22 cellular contexts compared by ENCODE assay signal in the genomic region with DNA sequence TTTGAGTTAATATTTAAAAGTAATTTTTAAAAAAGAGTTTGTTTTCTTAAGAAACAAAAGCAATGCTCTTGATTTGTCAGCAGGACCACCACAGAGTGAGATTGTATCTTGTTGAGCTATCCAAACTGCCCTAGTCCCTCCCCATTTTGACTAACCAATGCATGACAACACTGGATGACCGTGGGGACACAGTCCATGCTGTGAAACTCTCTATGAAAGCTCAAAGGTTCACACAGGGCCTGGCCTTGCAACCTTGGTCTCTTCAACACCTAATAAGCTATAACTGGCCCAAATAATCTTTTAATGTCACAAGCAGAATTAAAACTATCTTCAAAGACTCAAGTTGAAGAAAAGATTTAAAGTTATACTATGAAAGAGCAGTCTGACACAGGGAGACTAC. TPM values are rescaled to one million over a fixed set of nuclear protein-coding genes. Genes with fewer than 3 reads are reported as not detected.
DNase-seq lines count a peak whose midpoint lies in the region; ATAC-seq, FAIRE-seq and TF ChIP-seq lines count a peak whose summit lies in the region.
"Had no signal": no experiment of that assay in that cellular context is flagged by ENCODE, and none has a peak within 500 bp of the region (broad histone marks: within the 10 kb centered on the region; RNA-seq: fewer than 3 reads in every experiment).

No MANE protein-coding gene starts in this region.

- no peak for FAIRE-seq in small intestine (lab: Jason Lieb, UNC)
- FAIRE-seq: GM12891 had no signal

- CTCF ChIA-PET in T-cell (lab: Charles Lee), result interaction anchor here (0.7 to 1.0 kb wide), 3 partner anchors 9 to 33 kb away, joined by 3 to 6 read pairs (median 3); no protein-coding TSS in a partner anchor

- H3K4me3 ChIP-seq in right lobe of liver (no peak overlapping the region), small intestine (ENCODE audit: low read depth in 1 of 2, low read length in 2 of 2) (no peak overlapping the region)
- H3K4me3 ChIP-seq: BLaER1 treated with 17β-estradiol and CSF1 and Interleukin-3, amounts not matched to agents 10 nM and 100 nM; MG63; SJCRH30 had no signal

- no peaks in the 10 kb centered on the region for H3K27me3 Mint-ChIP-seq in activated naive CD4-positive, alpha-beta T cell treated with anti-CD3 and anti-CD28 coated beads, Interleukin-2, amount 50 U/mL, for 24 hours
- H3K27me3 Mint-ChIP-seq in activated T-helper 1 cell treated with anti-CD3 and anti-CD28 coated beads, Interleukin-12 subunit alpha, Interleukin-12 subunit beta, Interleukin-2, Interleukin-4 antibody, amounts not matched to agents 30 ng/mL and 10 ng/mL and 1 ng/mL, durations not matched to agents 14 hours and 24 hours and 36 hours (ENCODE audit: insufficient read depth), result no peaks in the 10 kb centered on the region
- no peaks in the 10 kb centered on the region for H3K27me3 Mint-ChIP-seq in T-cell
- H3K27me3 Mint-ChIP-seq: CD8-positive, alpha-beta memory T cell; IgD-negative memory B cell had no signal

- H3K36me3 Mint-ChIP-seq in activated naive CD4-positive, alpha-beta T cell treated with anti-CD3 and anti-CD28 coated beads, Interleukin-2, amount 50 U/mL, for 24 hours, result peaks cover 6% of the 10 kb centered on the region
- peaks cover 0 to 1% of the 10 kb centered on the region in 2 donors for H3K36me3 Mint-ChIP-seq in activated naive CD4-positive, alpha-beta T cell treated with anti-CD3 and anti-CD28 coated beads, Interleukin-2, amount 50 U/mL, for 72 hours
- H3K36me3 Mint-ChIP-seq in activated T-helper 1 cell treated with anti-CD3 and anti-CD28 coated beads, Interleukin-12 subunit alpha, Interleukin-12 subunit beta, Interleukin-2, Interleukin-4 antibody, amounts not matched to agents 30 ng/mL and 10 ng/mL and 1 ng/mL, durations not matched to agents 14 hours and 24 hours and 36 hours (ENCODE audit: low read depth), result peaks cover 18% of the 10 kb centered on the region
- peaks cover 23% of the 10 kb centered on the region for H3K36me3 Mint-ChIP-seq in T-cell

- intact Hi-C loops in activated T-helper 1 cell treated with anti-CD3 and anti-CD28 coated beads, Interleukin-12 subunit alpha, Interleukin-12 subunit beta, Interleukin-2, Interleukin-4 antibody, amounts not matched to agents 30 ng/mL and 10 ng/mL and 1 ng/mL, durations not matched to agents 14 hours and 24 hours and 36 hours (cut with micrococcal nuclease), result no loop called here
- intact Hi-C loops in right lobe of liver (cut with DNase I), result no loop called here

- H3K4me1 Mint-ChIP-seq in activated naive CD4-positive, alpha-beta T cell treated with anti-CD3 and anti-CD28 coated beads, Interleukin-2, amount 50 U/mL, for 24 hours, result peaks cover 12% of the 10 kb centered on the region
- no peaks in the 10 kb centered on the region for H3K4me1 Mint-ChIP-seq in activated T-helper 1 cell treated with anti-CD3 and anti-CD28 coated beads, Interleukin-12 subunit alpha, Interleukin-12 subunit beta, Interleukin-2, Interleukin-4 antibody, amounts not matched to agents 30 ng/mL and 10 ng/mL and 1 ng/mL, durations not matched to agents 14 hours and 24 hours and 36 hours (ENCODE audit: low read depth)
- H3K4me1 Mint-ChIP-seq in T-cell, result peaks cover under 1 to 15% (median 4%) of the 10 kb centered on the region in 3 donors

- no peak for DNase-seq in activated naive CD4-positive, alpha-beta T cell treated with anti-CD3 and anti-CD28 coated beads, Interleukin-2, amount 50 U/mL, for 72 hours (ENCODE audit: low spot score in 2 of 2)
- DNase-seq in activated T-helper 1 cell treated with anti-CD3 and anti-CD28 coated beads, Interleukin-12 subunit alpha, Interleukin-12 subunit beta, Interleukin-2, Interleukin-4 antibody, amounts not matched to agents 30 ng/mL and 10 ng/mL and 1 ng/mL, durations not matched to agents 14 hours and 24 hours and 36 hours (ENCODE audit: low spot score), result no peak
- DNase-seq in right lobe of liver (peak; percentile 39 to 80 (median 74)), small intestine (peak; percentile 68), T-cell (no peak), nucleus accumbens (lab: John Stamatoyannopoulos, UW) (no peak)
- DNase-seq: CD8-positive, alpha-beta memory T cell; H7; Karpas-422; MG63; NCI-H1048; NCI-H1436; NCI-H1930; NCI-H345; NCI-H526; PC-3; SJCRH30 had no signal

- POLR2A ChIA-PET in T-cell (lab: Charles Lee), result interaction anchor here (0.9 to 1.3 kb wide), 3 partner anchors 11 to 14 kb away, joined by 3 to 6 read pairs (median 3); partner anchors contain the start of genes DNAI7 (in 2 of the 2) and ETFRF1 (in 2 of the 2)

- TF ChIP-seq CTCF in right lobe of liver (IDR thresholded peaks at IDR 0.05), result no peak

- no peak for TF ChIP-seq POLR2A in right lobe of liver (IDR thresholded peaks at IDR 0.05)

- peak overlapping the region; percentile 24 to 69 (median 41) for H3K27ac ChIP-seq in right lobe of liver
- H3K27ac ChIP-seq in small intestine (ENCODE audit: low read depth in 1 of 2, low read length in 1 of 2), result no peak overlapping the region
- H3K27ac ChIP-seq: BLaER1 treated with 17β-estradiol and CSF1 and Interleukin-3, amounts not matched to agents 10 nM and 100 nM; SJCRH30 had no signal

- ATAC-seq in activated naive CD4-positive, alpha-beta T cell treated with anti-CD3 and anti-CD28 coated beads, Interleukin-2, amount 50 U/mL, for 72 hours, result no peak
- peak; percentile 94 to 99 (median 97) for ATAC-seq in right lobe of liver
- no peak for ATAC-seq in T-cell (replicated peaks in 1 of 4)
- no peak for ATAC-seq in GM18867 (IDR thresholded peaks at IDR 0.05; ENCODE audit: unreplicated experiment)
- ATAC-seq: PC-3 had no signal

- no peaks in the 10 kb centered on the region for H3K9me3 ChIP-seq in right lobe of liver
- no peaks in the 10 kb centered on the region for H3K9me3 ChIP-seq in small intestine (ENCODE audit: control insufficient read depth, low read depth)
- H3K9me3 ChIP-seq: BLaER1 treated with 17β-estradiol and CSF1 and Interleukin-3, amounts not matched to agents 10 nM and 100 nM; MG63; SJCRH30 had no signal

- H3K27ac Mint-ChIP-seq in activated naive CD4-positive, alpha-beta T cell treated with anti-CD3 and anti-CD28 coated beads, Interleukin-2, amount 50 U/mL, for 24 hours, result peak overlapping the region; percentile 32
- peak overlapping the region in 1 of 2 donors; percentile 46 for H3K27ac Mint-ChIP-seq in activated naive CD4-positive, alpha-beta T cell treated with anti-CD3 and anti-CD28 coated beads, Interleukin-2, amount 50 U/mL, for 72 hours
- peak overlapping the region; percentile 29 for H3K27ac Mint-ChIP-seq in activated T-helper 1 cell treated with anti-CD3 and anti-CD28 coated beads, Interleukin-12 subunit alpha, Interleukin-12 subunit beta, Interleukin-2, Interleukin-4 antibody, amounts not matched to agents 30 ng/mL and 10 ng/mL and 1 ng/mL, durations not matched to agents 14 hours and 24 hours and 36 hours
- no peak overlapping the region for H3K27ac Mint-ChIP-seq in T-cell

- no peak overlapping the region for H3K4me3 Mint-ChIP-seq in activated naive CD4-positive, alpha-beta T cell treated with anti-CD3 and anti-CD28 coated beads, Interleukin-2, amount 50 U/mL, for 24 hours
- H3K4me3 Mint-ChIP-seq in activated T-helper 1 cell treated with anti-CD3 and anti-CD28 coated beads, Interleukin-12 subunit alpha, Interleukin-12 subunit beta, Interleukin-2, Interleukin-4 antibody, amounts not matched to agents 30 ng/mL and 10 ng/mL and 1 ng/mL, durations not matched to agents 14 hours and 24 hours and 36 hours, result no peak overlapping the region
- H3K4me3 Mint-ChIP-seq in T-cell, result no peak overlapping the region
- H3K4me3 Mint-ChIP-seq: CD8-positive, alpha-beta memory T cell; IgD-negative memory B cell had no signal

- H3K36me3 ChIP-seq in right lobe of liver, result peaks cover 0 to 4% (median 2%) of the 10 kb centered on the region in 4 donors
- H3K36me3 ChIP-seq in small intestine (ENCODE audit: control insufficient read depth in 2 of 2, insufficient read depth in 2 of 2, low read length in 2 of 2), result peaks cover 0 to 2% of the 10 kb centered on the region in 2 donors

- WGBS in right lobe of liver (ENCODE audit: insufficient coverage, low coverage, low lambda C conversion rate, missing lambda C conversion rate), result 18% methylated on average over 1 of the region's 1 CpG
- 24 to 71% (median 52%) methylated on average over 1 of the region's 1 CpG for WGBS in small intestine, 3 donors

- H3K4me1 ChIP-seq in right lobe of liver (peaks cover 0 to 41% (median 6%) of the 10 kb centered on the region in 4 donors), small intestine (ENCODE audit: control insufficient read depth in 2 of 2, insufficient read depth in 1 of 2, low read depth in 1 of 2, low read length in 1 of 2) (no peaks in the 10 kb centered on the region)
- H3K4me1 ChIP-seq: BLaER1 treated with 17β-estradiol and CSF1 and Interleukin-3, amounts not matched to agents 10 nM and 100 nM; SJCRH30 had no signal

- H3K27me3 ChIP-seq in right lobe of liver, result no peaks in the 10 kb centered on the region
- no peaks in the 10 kb centered on the region for H3K27me3 ChIP-seq in small intestine (ENCODE audit: control insufficient read depth in 2 of 2, insufficient read depth in 2 of 2, low read length in 2 of 2)
- H3K27me3 ChIP-seq: BLaER1 treated with 17β-estradiol and CSF1 and Interleukin-3, amounts not matched to agents 10 nM and 100 nM; MG63; SJCRH30 had no signal

- no peaks in the 10 kb centered on the region for H3K9me3 Mint-ChIP-seq in activated naive CD4-positive, alpha-beta T cell treated with anti-CD3 and anti-CD28 coated beads, Interleukin-2, amount 50 U/mL, for 24 hours
- no peaks in the 10 kb centered on the region for H3K9me3 Mint-ChIP-seq in activated naive CD4-positive, alpha-beta T cell treated with anti-CD3 and anti-CD28 coated beads, Interleukin-2, amount 50 U/mL, for 72 hours
- no peaks in the 10 kb centered on the region for H3K9me3 Mint-ChIP-seq in activated T-helper 1 cell treated with anti-CD3 and anti-CD28 coated beads, Interleukin-12 subunit alpha, Interleukin-12 subunit beta, Interleukin-2, Interleukin-4 antibody, amounts not matched to agents 30 ng/mL and 10 ng/mL and 1 ng/mL, durations not matched to agents 14 hours and 24 hours and 36 hours
- no peaks in the 10 kb centered on the region for H3K9me3 Mint-ChIP-seq in T-cell
- H3K9me3 Mint-ChIP-seq: CD8-positive, alpha-beta memory T cell; IgD-negative memory B cell had no signal

RNA-seq across cellular contexts. Expression of gene ETFRF1, which starts 13.5 kb away (rescaled TPM):
- 10 to 100 TPM; 10.6 to 15.6 TPM for total RNA-seq in activated naive CD4-positive, alpha-beta T cell treated with anti-CD3 and anti-CD28 coated beads, Interleukin-2, amount 50 U/mL, for 72 hours
- total RNA-seq in activated T-helper 1 cell treated with anti-CD3 and anti-CD28 coated beads, Interleukin-12 subunit alpha, Interleukin-12 subunit beta, Interleukin-2, Interleukin-4 antibody, amounts not matched to agents 30 ng/mL and 10 ng/mL and 1 ng/mL, durations not matched to agents 14 hours and 24 hours and 36 hours, result 9.7 and 10.4 TPM in 2 replicates
- total RNA-seq in right lobe of liver, result 10 to 100 TPM; 29.9 to 50.2 (median 38.2) TPM
- 10 to 100 TPM; 21.8 to 41.6 (median 32.2) TPM for polyA plus RNA-seq in small intestine
- total RNA-seq in T-cell, result 10 to 100 TPM; 20.0 to 34.4 (median 22.1) TPM

RNA-seq across cellular contexts. Expression of gene DNAI7, which starts 13.6 kb away (rescaled TPM):
- total RNA-seq in activated naive CD4-positive, alpha-beta T cell treated with anti-CD3 and anti-CD28 coated beads, Interleukin-2, amount 50 U/mL, for 72 hours, result under 1 TPM in 1 of 2 donors, not detected in 1; 0.35 TPM
- total RNA-seq in activated T-helper 1 cell treated with anti-CD3 and anti-CD28 coated beads, Interleukin-12 subunit alpha, Interleukin-12 subunit beta, Interleukin-2, Interleukin-4 antibody, amounts not matched to agents 30 ng/mL and 10 ng/mL and 1 ng/mL, durations not matched to agents 14 hours and 24 hours and 36 hours, result 0.23 TPM in 1 of 2 replicates, not detected in the other
- under 1 TPM in 1 of 6 experiments, not detected in 5; 0.39 TPM for total RNA-seq in right lobe of liver
- polyA plus RNA-seq in small intestine, result under 1 TPM in 1 of 3 donors, not detected in 2; 0.04 TPM
- under 1 TPM in 3 of 5 donors, not detected in 2; 0.16 to 0.90 (median 0.30) TPM for total RNA-seq in T-cell
- total RNA-seq: CD8-positive, alpha-beta memory T cell; PC-3; SJCRH30 had no signal
- polyA plus RNA-seq: CD8-positive, alpha-beta memory T cell; IgD-negative memory B cell had no signal

RNA-seq across cellular contexts. Expression of gene KRAS, which starts 42.2 kb away (rescaled TPM):
- total RNA-seq in activated naive CD4-positive, alpha-beta T cell treated with anti-CD3 and anti-CD28 coated beads, Interleukin-2, amount 50 U/mL, for 72 hours, result 10 to 100 TPM; 18.6 to 20.2 TPM
- total RNA-seq in activated T-helper 1 cell treated with anti-CD3 and anti-CD28 coated beads, Interleukin-12 subunit alpha, Interleukin-12 subunit beta, Interleukin-2, Interleukin-4 antibody, amounts not matched to agents 30 ng/mL and 10 ng/mL and 1 ng/mL, durations not matched to agents 14 hours and 24 hours and 36 hours, result 43.1 and 43.3 TPM in 2 replicates
- 10 to 100 TPM; 10.1 to 28.8 (median 10.9) TPM for total RNA-seq in right lobe of liver
- 10 to 100 TPM; 11.3 to 14.8 (median 14.5) TPM for polyA plus RNA-seq in small intestine
- total RNA-seq in T-cell, result 10 to 100 TPM; 29.1 to 44.1 (median 31.5) TPM

Comparison
In these comparisons a context has a peak if more than half of its experiments do, and no peak if none do; other contexts are left out.
1. H3K27ac Mint-ChIP-seq: peak in activated naive CD4-positive, alpha-beta T cell treated with anti-CD3 and anti-CD28 coated beads, Interleukin-2, amount 50 U/mL, for 24 hours (single experiment) and activated T-helper 1 cell treated with anti-CD3 and anti-CD28 coated beads, Interleukin-12 subunit alpha, Interleukin-12 subunit beta, Interleukin-2, Interleukin-4 antibody, amounts not matched to agents 30 ng/mL and 10 ng/mL and 1 ng/mL, durations not matched to agents 14 hours and 24 hours and 36 hours (single experiment); none in T-cell (0 of 2).
2. ATAC-seq: peak in right lobe of liver (4 of 4); none in activated naive CD4-positive, alpha-beta T cell treated with anti-CD3 and anti-CD28 coated beads, Interleukin-2, amount 50 U/mL, for 72 hours (0 of 2), T-cell (0 of 4) and GM18867 (single experiment).
3. DNase-seq: peak in right lobe of liver (3 of 3) and small intestine (single experiment); none in activated naive CD4-positive, alpha-beta T cell treated with anti-CD3 and anti-CD28 coated beads, Interleukin-2, amount 50 U/mL, for 72 hours (0 of 2), activated T-helper 1 cell treated with anti-CD3 and anti-CD28 coated beads, Interleukin-12 subunit alpha, Interleukin-12 subunit beta, Interleukin-2, Interleukin-4 antibody, amounts not matched to agents 30 ng/mL and 10 ng/mL and 1 ng/mL, durations not matched to agents 14 hours and 24 hours and 36 hours (single experiment), T-cell (0 of 34) and nucleus accumbens (0 of 56).
4. H3K27ac ChIP-seq: peak in right lobe of liver (3 of 3); none in small intestine (0 of 2).